5 cellular contexts compared by ENCODE assay signal in the genomic region with DNA sequence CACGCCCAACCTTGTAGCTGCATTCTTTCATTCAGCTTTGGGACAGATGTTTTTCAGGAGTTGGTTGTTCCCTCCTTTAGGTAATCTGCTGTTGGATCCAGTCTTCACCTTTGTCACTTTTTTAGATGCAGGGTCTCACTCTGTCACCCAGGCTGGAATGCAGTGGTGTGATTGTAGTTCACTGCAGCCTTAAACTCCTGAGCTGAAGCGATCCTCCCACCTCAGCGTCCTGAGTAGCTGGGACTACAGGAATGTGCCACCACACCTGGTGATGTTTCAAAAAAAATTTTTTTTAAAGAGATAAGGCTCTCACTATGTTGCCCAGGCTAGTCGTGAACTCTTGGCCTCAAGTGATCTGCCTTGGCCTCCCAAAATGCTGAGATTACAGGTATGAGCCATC.
"Had no signal": no experiment of that assay in that cellular context is flagged by ENCODE, and none has a peak within 500 bp of the region (broad histone marks: within the 10 kb centered on the region; RNA-seq: fewer than 3 reads in every experiment).

No MANE protein-coding gene starts in this region.

- H3K27ac ChIP-seq: HL-60 had no signal

- H3K4me3 ChIP-seq: K562 had no signal

- DNase-seq: IMR-90, KBM-7, KG1 had no signal
